Comparison of ENCODE assay signal across 18 cellular contexts in the genomic region with DNA sequence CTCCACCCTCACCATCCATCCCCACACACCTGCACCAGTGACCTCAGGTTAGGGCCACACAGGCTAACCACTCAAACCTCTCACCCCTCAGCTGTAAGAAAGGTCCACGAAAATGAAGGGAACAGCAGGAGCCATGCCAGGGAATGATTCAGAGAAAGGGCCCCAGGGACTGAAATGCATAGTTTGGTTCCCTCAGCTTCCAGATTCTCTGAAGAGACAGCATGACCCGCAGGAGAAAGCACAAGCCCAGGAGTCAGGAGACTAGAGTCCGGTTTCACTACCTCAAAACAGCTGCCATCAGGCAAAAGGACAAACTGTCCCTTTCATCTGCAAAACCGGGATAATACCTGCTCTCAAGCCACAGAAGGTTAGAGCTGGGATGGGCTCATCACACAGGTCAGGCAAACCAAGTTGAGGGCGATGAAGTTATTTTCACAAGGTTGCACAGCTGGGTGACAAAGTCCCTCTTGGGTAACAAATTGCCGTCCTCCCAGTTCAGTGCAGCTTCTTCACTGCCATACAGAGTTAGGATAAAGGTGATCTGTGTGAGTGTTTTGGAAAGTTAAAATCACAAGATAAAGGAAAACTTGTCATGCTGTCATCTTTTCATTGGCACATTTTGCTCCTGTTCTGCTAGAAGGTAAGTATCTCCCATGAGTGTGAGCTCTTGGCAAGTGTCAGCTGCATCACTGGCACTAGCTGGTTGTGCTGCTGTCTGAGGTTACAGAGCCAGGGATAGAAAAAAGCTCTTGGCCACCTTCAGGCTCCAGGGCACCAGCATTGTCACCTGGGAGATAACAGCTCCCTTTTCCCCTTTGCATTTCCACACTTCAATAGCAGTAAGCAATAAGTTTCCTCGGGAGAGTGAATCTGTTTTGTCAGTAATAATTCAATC.
"Had no signal": no experiment of that assay in that cellular context is flagged by ENCODE, and none has a peak within 500 bp of the region (broad histone marks: within the 10 kb centered on the region; RNA-seq: fewer than 3 reads in every experiment).

No MANE protein-coding gene starts in this region.

- H3K4me1 ChIP-seq: esophagus squamous epithelium, heart right ventricle, left lung, pancreas had no signal

- H3K27ac Mint-ChIP-seq: activated CD4-positive, alpha-beta T cell treated with anti-CD3 and anti-CD28 coated beads, Interleukin-2, amount 10 ng/mL, durations not matched to agents 7 days and 5 days; brain; stimulated activated naive CD8-positive, alpha-beta T cell treated with anti-CD3 and anti-CD28 coated beads, Interleukin-15, Interleukin-2, amounts not matched to agents 100 ng/mL and 50 ng/mL, for 24 hours; T-cell had no signal

- H3K27ac ChIP-seq: esophagus squamous epithelium, heart right ventricle, left lung, pancreas, thoracic aorta had no signal

- H3K9me3 Mint-ChIP-seq: activated CD4-positive, alpha-beta T cell treated with anti-CD3 and anti-CD28 coated beads, Interleukin-2, amount 10 ng/mL, durations not matched to agents 7 days and 5 days; activated naive CD4-positive, alpha-beta T cell treated with anti-CD3 and anti-CD28 coated beads, Interleukin-2, amount 50 U/mL, for 72 hours; stimulated activated naive CD8-positive, alpha-beta T cell treated with anti-CD3 and anti-CD28 coated beads, Interleukin-15, Interleukin-2, amounts not matched to agents 100 ng/mL and 50 ng/mL, for 24 hours; T-cell had no signal

- H3K4me1 Mint-ChIP-seq: activated CD4-positive, alpha-beta T cell treated with anti-CD3 and anti-CD28 coated beads, Interleukin-2, amount 10 ng/mL, durations not matched to agents 7 days and 5 days; T-cell had no signal

- H3K4me3 Mint-ChIP-seq: activated CD4-positive, alpha-beta T cell treated with anti-CD3 and anti-CD28 coated beads, Interleukin-2, amount 10 ng/mL, durations not matched to agents 7 days and 5 days; brain; stimulated activated naive CD8-positive, alpha-beta T cell treated with anti-CD3 and anti-CD28 coated beads, Interleukin-15, Interleukin-2, amounts not matched to agents 100 ng/mL and 50 ng/mL, for 24 hours; T-cell had no signal

- ATAC-seq: activated naive CD4-positive, alpha-beta T cell treated with anti-CD3 and anti-CD28 coated beads, Interleukin-2, amount 50 U/mL, for 72 hours; heart right ventricle; left lung; pancreas; T-cell had no signal

- DNase-seq: activated CD4-positive, alpha-beta T cell treated with anti-CD3 and anti-CD28 coated beads, Interleukin-2, amount 10 ng/mL, durations not matched to agents 7 days and 5 days; activated CD4-positive, CD25-positive, alpha-beta regulatory T cell; activated effector memory CD4-positive, alpha-beta T cell treated with anti-CD3 and anti-CD28 coated beads, Interleukin-2, amount 50 U/mL, for 16 hours; amygdala; esophagus squamous epithelium; heart right ventricle; islet precursor cell; left lung; pancreas; stimulated activated CD4-positive, alpha-beta T cell treated with anti-CD3 and anti-CD28 coated beads, Interleukin-4, amount 100 ng/mL, for 1 hour; stimulated activated CD8-positive, alpha-beta memory T cell treated with anti-CD3 and anti-CD28 coated beads, Interleukin-4, amount 100 ng/mL, for 48 hours; T-cell; T1000 had no signal

- FAIRE-seq: frontal cortex, pancreas had no signal

- H3K27me3 ChIP-seq: esophagus squamous epithelium, left lung, pancreas had no signal

- H3K9me3 ChIP-seq: esophagus squamous epithelium, heart right ventricle, left lung, pancreas, thoracic aorta had no signal

- H3K36me3 Mint-ChIP-seq: activated naive CD4-positive, alpha-beta T cell treated with anti-CD3 and anti-CD28 coated beads, Interleukin-2, amount 50 U/mL, for 72 hours; T-cell had no signal

- H3K4me3 ChIP-seq: esophagus squamous epithelium, heart right ventricle, left lung, pancreas, thoracic aorta had no signal

- H3K36me3 ChIP-seq: esophagus squamous epithelium, heart right ventricle, left lung, pancreas, thoracic aorta had no signal

- H3K27me3 Mint-ChIP-seq: activated CD4-positive, alpha-beta T cell treated with anti-CD3 and anti-CD28 coated beads, Interleukin-2, amount 10 ng/mL, durations not matched to agents 7 days and 5 days; brain had no signal
